ENCODE assay signal across 17 cellular contexts in the genomic region with DNA sequence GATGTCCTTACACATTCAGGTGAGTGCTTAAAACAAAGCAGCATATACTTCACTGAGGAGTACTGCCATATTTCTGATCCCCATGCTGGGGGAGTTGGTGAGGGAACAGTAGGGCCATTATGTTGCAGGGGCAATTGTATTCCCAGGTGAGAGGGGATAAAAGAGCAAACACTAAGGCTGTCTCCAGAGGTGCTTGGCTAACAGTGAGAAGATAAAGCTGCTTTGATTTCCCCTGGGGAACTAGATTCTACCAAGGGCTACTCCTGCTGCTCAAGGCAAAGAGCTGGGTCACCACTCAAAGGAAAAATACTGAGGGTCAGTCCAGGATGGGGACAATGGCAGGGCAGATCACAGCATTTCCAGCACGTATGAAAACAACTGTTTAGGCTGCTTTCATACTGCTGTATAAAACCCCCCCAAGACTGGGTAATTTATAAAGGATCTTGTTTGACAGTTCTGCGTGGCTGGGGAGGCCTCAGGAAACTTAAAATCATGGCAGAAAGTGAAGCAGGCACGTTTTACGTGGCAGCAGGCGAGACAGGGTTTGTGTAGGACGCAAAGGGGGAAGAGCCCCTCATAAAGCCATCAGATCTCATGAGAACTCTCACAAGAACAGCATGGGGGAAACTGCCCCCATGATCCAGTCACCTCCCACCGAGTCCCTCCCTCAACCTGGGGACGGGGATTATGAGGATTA. TPM values are rescaled to one million over a fixed set of nuclear protein-coding genes. Genes with fewer than 3 reads are reported as not detected.
DNase-seq lines count a peak whose midpoint lies in the region; ATAC-seq and TF ChIP-seq lines count a peak whose summit lies in the region.
"Had no signal": no experiment of that assay in that cellular context is flagged by ENCODE, and none has a peak within 500 bp of the region (broad histone marks: within the 10 kb centered on the region; RNA-seq: fewer than 3 reads in every experiment).

No MANE protein-coding gene starts in this region.

- TF ChIP-seq POLR2A in GM18951 (IDR thresholded peaks at IDR 0.05; ENCODE audit: extremely low read depth, insufficient read depth, insufficient read length): peak; percentile 45

- no peaks in the 10 kb centered on the region for H3K27me3 Mint-ChIP-seq in Caco-2 (ENCODE audit: insufficient read depth, unreplicated experiment)
- no peaks in the 10 kb centered on the region for H3K27me3 Mint-ChIP-seq in activated T-helper 2 cell treated with anti-CD3 and anti-CD28 coated beads, Interferon-gamma antibody, Interleukin-2, Interleukin-4, amounts not matched to agents 10 μg/mL and 5 μg/mL and 100 μg/mL, durations not matched to agents 14 hours and 24 hours and 36 hours (ENCODE audit: low read depth)
- no peaks in the 10 kb centered on the region for H3K27me3 Mint-ChIP-seq in naive B cell

- no peak overlapping the region for H3K4me3 ChIP-seq in Caco-2 (ENCODE audit: low read depth, low read length)
- H3K4me3 ChIP-seq: PC-9, suprapubic skin had no signal

- in situ Hi-C loops in GM18951 (cut with MboI; ENCODE audit: low sequenced_read_pairs, unreplicated experiment): no loop called here

- no peak for TF ChIP-seq CTCF in Caco-2 (IDR thresholded peaks at IDR 0.05; ENCODE audit: insufficient read depth in 1 of 2, low read depth in 1 of 2, low read length in 1 of 2, severe bottlenecking in 1 of 2, unreplicated experiment in 1 of 2)

- H3K4me3 Mint-ChIP-seq in Caco-2 (ENCODE audit: unreplicated experiment) (no peak overlapping the region), naive B cell (peak overlapping the region in 1 of 8 donors; percentile 8)
- H3K4me3 Mint-ChIP-seq in activated T-helper 2 cell treated with anti-CD3 and anti-CD28 coated beads, Interferon-gamma antibody, Interleukin-2, Interleukin-4, amounts not matched to agents 10 μg/mL and 5 μg/mL and 100 μg/mL, durations not matched to agents 14 hours and 24 hours and 36 hours (ENCODE audit: low read depth): no peak overlapping the region

- H3K36me3 ChIP-seq in Caco-2 (ENCODE audit: control insufficient read depth, insufficient read depth, low read length): no peaks in the 10 kb centered on the region; the same call in 1 of the 2 replicates

- no peaks in the 10 kb centered on the region for H3K9me3 Mint-ChIP-seq in Caco-2 (ENCODE audit: unreplicated experiment)
- H3K9me3 Mint-ChIP-seq in activated T-helper 2 cell treated with anti-CD3 and anti-CD28 coated beads, Interferon-gamma antibody, Interleukin-2, Interleukin-4, amounts not matched to agents 10 μg/mL and 5 μg/mL and 100 μg/mL, durations not matched to agents 14 hours and 24 hours and 36 hours: no peaks in the 10 kb centered on the region
- H3K9me3 Mint-ChIP-seq in naive B cell: no peaks in the 10 kb centered on the region

- no peaks in the 10 kb centered on the region for H3K27me3 ChIP-seq in Caco-2 (replicated peaks; ENCODE audit: control insufficient read depth, insufficient read depth, low read length)
- H3K27me3 ChIP-seq: suprapubic skin had no signal

- H3K4me1 ChIP-seq in Caco-2: no peaks in the 10 kb centered on the region
- H3K4me1 ChIP-seq: suprapubic skin had no signal

- POLR2A ChIA-PET in Caco-2 (lab: Charles Lee): interaction anchor here (0.5 kb wide), 1 partner anchor 273 kb away, joined by 3 read pairs; a partner anchor contains a TSS

- H3K36me3 Mint-ChIP-seq in Caco-2 (ENCODE audit: insufficient read depth, unreplicated experiment): peaks cover 96% of the 10 kb centered on the region
- H3K36me3 Mint-ChIP-seq in activated T-helper 2 cell treated with anti-CD3 and anti-CD28 coated beads, Interferon-gamma antibody, Interleukin-2, Interleukin-4, amounts not matched to agents 10 μg/mL and 5 μg/mL and 100 μg/mL, durations not matched to agents 14 hours and 24 hours and 36 hours (ENCODE audit: low read depth): peaks cover 76% of the 10 kb centered on the region
- H3K36me3 Mint-ChIP-seq in naive B cell: peaks cover 10% of the 10 kb centered on the region in 2 donors

- DNase-seq in Caco-2 (no peak), naive B cell (no peak), SIG-M5 treated with dmso at 0.1 percent for 504 hours (lab: John Stamatoyannopoulos, UW; ENCODE audit: unreplicated experiment) (no peak), OCI-M1 (lab: John Stamatoyannopoulos, UW) (no peak)
- DNase-seq in activated T-helper 2 cell treated with anti-CD3 and anti-CD28 coated beads, Interferon-gamma antibody, Interleukin-2, Interleukin-4, amounts not matched to agents 10 μg/mL and 5 μg/mL and 100 μg/mL, durations not matched to agents 14 hours and 24 hours and 36 hours (ENCODE audit: low spot score): no peak
- DNase-seq: DMS153, erythroblast, hippocampal formation, mammary epithelial cell, NCI-H2029 treated with DMSO at 0.1 percent for 48 hours, PC-9 had no signal

- H3K4me1 Mint-ChIP-seq in Caco-2 (ENCODE audit: low read depth, unreplicated experiment) (peaks cover 25% of the 10 kb centered on the region), naive B cell (peaks cover 0 to 21% (median 7%) of the 10 kb centered on the region in 3 donors)
- H3K4me1 Mint-ChIP-seq in activated T-helper 2 cell treated with anti-CD3 and anti-CD28 coated beads, Interferon-gamma antibody, Interleukin-2, Interleukin-4, amounts not matched to agents 10 μg/mL and 5 μg/mL and 100 μg/mL, durations not matched to agents 14 hours and 24 hours and 36 hours (ENCODE audit: low read depth): peaks cover 13% of the 10 kb centered on the region

- no TSS peak for BruUV-seq in Caco-2 (replicated peaks; lab: Mats Ljungman, UMichigan)

- intact Hi-C loops in Caco-2 (cut with micrococcal nuclease; ENCODE audit: unreplicated experiment): no loop called here
- intact Hi-C loops in activated T-helper 2 cell treated with anti-CD3 and anti-CD28 coated beads, Interferon-gamma antibody, Interleukin-2, Interleukin-4, amounts not matched to agents 10 μg/mL and 5 μg/mL and 100 μg/mL, durations not matched to agents 14 hours and 24 hours and 36 hours (cut with micrococcal nuclease): loop anchor here (5.0 kb wide), 1 partner anchor 39 kb away; no protein-coding TSS in a partner anchor

- peak overlapping the region; percentile 36 for H3K27ac Mint-ChIP-seq in Caco-2 (ENCODE audit: unreplicated experiment)
- H3K27ac Mint-ChIP-seq in activated T-helper 2 cell treated with anti-CD3 and anti-CD28 coated beads, Interferon-gamma antibody, Interleukin-2, Interleukin-4, amounts not matched to agents 10 μg/mL and 5 μg/mL and 100 μg/mL, durations not matched to agents 14 hours and 24 hours and 36 hours: peak overlapping the region; percentile 47
- H3K27ac Mint-ChIP-seq in naive B cell: peak overlapping the region in 4 of 6 donors; percentile 35 to 83 (median 64)

- no peak for ATAC-seq in naive B cell (ENCODE audit: low read depth in 2 of 2)
- no peak for ATAC-seq in HG03280 (IDR thresholded peaks at IDR 0.05; ENCODE audit: unreplicated experiment)

- no peaks in the 10 kb centered on the region for H3K9me3 ChIP-seq in Caco-2
- H3K9me3 ChIP-seq: suprapubic skin had no signal

- CTCF ChIA-PET in Caco-2 (lab: Charles Lee): no interaction called here

RNA-seq across cellular contexts. Expression of a gene that starts 47.8 kb away (rescaled TPM):
- total RNA-seq in Caco-2 (2022): not detected in 2 replicates
- not detected in 2 replicates for total RNA-seq in activated T-helper 2 cell treated with anti-CD3 and anti-CD28 coated beads, Interferon-gamma antibody, Interleukin-2, Interleukin-4, amounts not matched to agents 10 μg/mL and 5 μg/mL and 100 μg/mL, durations not matched to agents 14 hours and 24 hours and 36 hours
- polyA plus RNA-seq in naive B cell (ENCODE audit: low read depth in 6 of 6): not detected
- total RNA-seq: bronchial epithelial cell, LHCN-M2, mammary epithelial cell, PC-9, renal cortical epithelial cell, suprapubic skin had no signal
- polyA plus RNA-seq: mammary epithelial cell had no signal
